In the genomic region with DNA sequence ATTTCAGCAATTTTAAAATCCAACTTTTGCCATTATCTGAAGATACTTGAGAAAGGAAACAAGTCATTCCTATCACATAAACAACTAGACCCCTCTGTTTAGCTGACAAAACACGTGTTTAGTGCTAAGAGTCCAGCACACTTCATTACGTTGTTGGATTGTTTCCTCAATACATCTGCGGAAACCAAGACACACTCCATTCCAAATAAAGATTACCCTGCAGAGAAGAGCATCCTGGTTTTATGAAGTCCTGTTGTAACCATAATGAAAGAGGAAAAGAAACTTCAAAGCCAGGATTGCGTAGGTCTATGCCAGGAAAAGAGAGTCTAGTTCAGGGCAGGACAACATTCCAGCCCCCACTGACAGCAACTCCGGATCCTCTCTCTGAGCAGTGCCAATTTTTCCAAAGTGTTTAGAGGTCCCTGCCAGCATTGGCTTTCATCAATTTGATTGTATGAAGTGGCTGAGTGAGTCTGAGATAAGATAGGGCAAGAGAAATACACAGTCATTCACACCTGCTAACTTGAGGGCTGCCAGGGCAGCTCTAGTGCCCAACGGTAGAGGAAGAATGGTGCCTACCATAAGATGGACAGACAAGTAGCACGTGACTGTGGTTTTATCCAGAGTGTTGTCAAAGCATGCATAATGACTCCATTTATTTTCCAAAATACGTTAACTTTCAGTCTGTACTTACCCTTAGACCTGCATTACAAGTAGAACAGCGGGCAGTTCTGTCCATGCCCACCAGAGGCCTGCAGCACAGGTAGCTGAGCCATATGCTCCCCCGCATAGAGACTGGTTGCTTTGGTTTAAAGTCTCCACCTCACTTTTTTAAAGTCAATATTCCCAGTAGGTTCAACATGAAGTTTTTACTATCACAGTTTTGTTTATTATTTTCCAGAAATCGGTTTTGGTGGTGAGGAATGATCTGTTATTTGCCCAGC, we compare ENCODE assay signal across 20 cellular contexts. TPM values are rescaled to one million over a fixed set of nuclear protein-coding genes. Genes with fewer than 3 reads are reported as not detected.
A peak's percentile ranks its signal among the peaks of the same experiment; 100 is the strongest.
DNase-seq lines count a peak whose midpoint lies in the region; ATAC-seq, FAIRE-seq and TF ChIP-seq lines count a peak whose summit lies in the region.
"Had no signal": no experiment of that assay in that cellular context is flagged by ENCODE, and none has a peak within 500 bp of the region (broad histone marks: within the 10 kb centered on the region; RNA-seq: fewer than 3 reads in every experiment).

No MANE protein-coding gene starts in this region.

- TF ChIP-seq POLR2A in GM12878 (IDR thresholded peaks at IDR 0.05; ENCODE audit: low read depth, low read length), result no peak

- in situ Hi-C loops in GM12878 (cut with MboI), result no loop called here

- TF ChIP-seq EP300 in GM12878 (IDR thresholded peaks at IDR 0.05; ENCODE audit: borderline replicate concordance in 1 of 2, control insufficient read depth in 1 of 2, low read depth in 2 of 2, low read length in 2 of 2), result no peak

- intact Hi-C loops in GM12878 (cut with micrococcal nuclease; ENCODE audit: unreplicated experiment), result no loop called here

- WGBS in GM12878 (ENCODE audit: insufficient coverage, insufficient replicate concordance, low lambda C conversion rate, missing lambda C conversion rate), result 36% methylated on average over 11 of the region's 11 CpGs

- H3K9me2 ChIP-seq in GM23338 (ENCODE audit: insufficient read depth), result no peaks in the 10 kb centered on the region

- H3K4me2 ChIP-seq in GM23338 (no peak overlapping the region), GM12878 (ENCODE audit: control insufficient read depth, insufficient read depth) (no peak overlapping the region)
- H3K4me2 ChIP-seq: A549 had no signal

- H3K36me3 ChIP-seq in GM23338 (ENCODE audit: insufficient read depth) (no peaks in the 10 kb centered on the region; the same call in 1 of the 2 replicates), GM12878 (ENCODE audit: control insufficient read depth in 2 of 2, insufficient read depth in 2 of 2, low read length in 1 of 2) (peaks cover 0 to 6% of the 10 kb centered on the region in 2 experiments; a peak in 2 of 4 replicates)
- H3K36me3 ChIP-seq: Peyer's patch had no signal

- TF ChIP-seq RAD21 in GM12878 (IDR thresholded peaks at IDR 0.05; ENCODE audit: insufficient read depth, low read depth, low read length), result no peak

- H3K4me1 Mint-ChIP-seq in GM23338, result no peaks in the 10 kb centered on the region
- H3K4me1 Mint-ChIP-seq in stimulated activated naive B cell treated with anti-CD40 and anti-IgM and Interleukin-4, amounts not matched to agents 10 μg/mL and 1 μg/mL and 100 μg/mL, for 72 hours, result no peaks in the 10 kb centered on the region
- no peaks in the 10 kb centered on the region for H3K4me1 Mint-ChIP-seq in activated naive CD4-positive, alpha-beta T cell treated with anti-CD3 and anti-CD28 coated beads, Interleukin-2, amount 10 ng/mL, durations not matched to agents 7 days and 5 days

- no peaks in the 10 kb centered on the region for H3F3A ChIP-seq in GM23338 (replicated peaks; ENCODE audit: low read depth)

- RAD21 ChIA-PET in GM12878 (lab: Charles Lee; ENCODE audit: unreplicated experiment), result no interaction called here

- no peaks in the 10 kb centered on the region for H3K79me2 ChIP-seq in GM23338 (replicated peaks; ENCODE audit: insufficient read depth)
- H3K79me2 ChIP-seq in GM12878 (ENCODE audit: control insufficient read depth, insufficient read depth, low read length), result peaks cover 10% of the 10 kb centered on the region

- SMC1A ChIA-PET in GM12878 (lab: Charles Lee; ENCODE audit: uncharacterized antibody, unreplicated experiment), result no interaction called here

- ATAC-seq in GM23338 (peak; percentile 34; the same call in 1 of the 3 replicates), GM12878 (peak; percentile 53; the same call in 1 of the 3 replicates), left lobe of liver (peak; percentile 77), omental fat pad (ENCODE audit: low FRiP score) (peak; percentile 32)
- no peak for ATAC-seq in stimulated activated naive B cell treated with anti-CD40 and anti-IgM and Interleukin-4, amounts not matched to agents 10 μg/mL and 1 μg/mL and 100 μg/mL, for 72 hours (replicated peaks)
- ATAC-seq: A549 had no signal

- CTCF ChIA-PET in GM12878 (lab: Yijun Ruan, JAX), result no interaction called here
- CTCF ChIA-PET in activated naive CD4-positive, alpha-beta T cell treated with anti-CD3 and anti-CD28 coated beads, Interleukin-2, amount 10 ng/mL, durations not matched to agents 7 days and 5 days (lab: Charles Lee), result no interaction called here

- TF ChIP-seq CTCF in GM23338 (conservative IDR thresholded peaks at IDR 0.05; ENCODE audit: low read depth in 2 of 2) (no peak), GM12878 (IDR thresholded peaks at IDR 0.05 in 2 of 3, conservative IDR thresholded peaks at IDR 0.05 in 1 of 3; ENCODE audit: control insufficient read depth in 2 of 3, extremely low read depth in 1 of 3, insufficient read depth in 1 of 3, low read depth in 3 of 3, low read length in 3 of 3) (0 out of 6 replicates have a peak, but pooled peaks of 2 of the 3 experiments have one; percentile 5 to 6), omental fat pad (IDR thresholded peaks at IDR 0.05) (no peak)

- H3K4me3 ChIP-seq in GM23338, result no peak overlapping the region
- no peak overlapping the region; the same call in 1 of the 2 replicates for H3K4me3 ChIP-seq in GM12878
- H3K4me3 ChIP-seq: A549, GM23248, Peyer's patch had no signal

- no peak overlapping the region for H3K4me3 Mint-ChIP-seq in GM23338
- H3K4me3 Mint-ChIP-seq in stimulated activated naive B cell treated with anti-CD40 and anti-IgM and Interleukin-4, amounts not matched to agents 10 μg/mL and 1 μg/mL and 100 μg/mL, for 72 hours, result no peak overlapping the region
- no peak overlapping the region for H3K4me3 Mint-ChIP-seq in activated naive CD4-positive, alpha-beta T cell treated with anti-CD3 and anti-CD28 coated beads, Interleukin-2, amount 10 ng/mL, durations not matched to agents 7 days and 5 days
- H3K4me3 Mint-ChIP-seq: CD4-positive, alpha-beta T cell had no signal

- H3K27ac Mint-ChIP-seq in GM23338, result no peak overlapping the region
- no peak overlapping the region for H3K27ac Mint-ChIP-seq in stimulated activated naive B cell treated with anti-CD40 and anti-IgM and Interleukin-4, amounts not matched to agents 10 μg/mL and 1 μg/mL and 100 μg/mL, for 72 hours
- H3K27ac Mint-ChIP-seq in activated naive CD4-positive, alpha-beta T cell treated with anti-CD3 and anti-CD28 coated beads, Interleukin-2, amount 10 ng/mL, durations not matched to agents 7 days and 5 days, result no peak overlapping the region
- H3K27ac Mint-ChIP-seq: CD4-positive, alpha-beta T cell had no signal

- peaks cover 25% of the 10 kb centered on the region; the same call in 2 of the 3 replicates for H3K9me3 ChIP-seq in GM12878 (replicated peaks; ENCODE audit: control insufficient read depth, insufficient read depth, low read length)
- H3K9me3 ChIP-seq: Peyer's patch had no signal

- H3K9me3 Mint-ChIP-seq in GM23338, result peaks cover 17% of the 10 kb centered on the region
- peaks cover 6% of the 10 kb centered on the region in 2 donors for H3K9me3 Mint-ChIP-seq in stimulated activated naive B cell treated with anti-CD40 and anti-IgM and Interleukin-4, amounts not matched to agents 10 μg/mL and 1 μg/mL and 100 μg/mL, for 72 hours
- H3K9me3 Mint-ChIP-seq in activated naive CD4-positive, alpha-beta T cell treated with anti-CD3 and anti-CD28 coated beads, Interleukin-2, amount 10 ng/mL, durations not matched to agents 7 days and 5 days, result peaks cover 6% of the 10 kb centered on the region

- H4K20me1 ChIP-seq in GM23338 (replicated peaks; ENCODE audit: insufficient read depth), result no peaks in the 10 kb centered on the region
- no peaks in the 10 kb centered on the region for H4K20me1 ChIP-seq in GM12878 (ENCODE audit: control insufficient read depth, insufficient read depth)

- H3K4me1 ChIP-seq in GM23338 (ENCODE audit: insufficient read depth), result no peaks in the 10 kb centered on the region; the same call in 1 of the 2 replicates
- H3K4me1 ChIP-seq in GM12878 (ENCODE audit: control insufficient read depth, insufficient read depth, low read length), result no peaks in the 10 kb centered on the region
- H3K4me1 ChIP-seq: Peyer's patch had no signal

- peaks cover 18% of the 10 kb centered on the region for H3K36me3 Mint-ChIP-seq in GM23338 (ENCODE audit: low read depth)
- H3K36me3 Mint-ChIP-seq in stimulated activated naive B cell treated with anti-CD40 and anti-IgM and Interleukin-4, amounts not matched to agents 10 μg/mL and 1 μg/mL and 100 μg/mL, for 72 hours, result peaks cover 0 to 3% of the 10 kb centered on the region in 2 donors
- no peaks in the 10 kb centered on the region for H3K36me3 Mint-ChIP-seq in activated naive CD4-positive, alpha-beta T cell treated with anti-CD3 and anti-CD28 coated beads, Interleukin-2, amount 10 ng/mL, durations not matched to agents 7 days and 5 days

- peaks cover 1% of the 10 kb centered on the region for H3K27me3 Mint-ChIP-seq in GM23338 (ENCODE audit: insufficient read depth, low read depth, poor library complexity)
- no peaks in the 10 kb centered on the region for H3K27me3 Mint-ChIP-seq in stimulated activated naive B cell treated with anti-CD40 and anti-IgM and Interleukin-4, amounts not matched to agents 10 μg/mL and 1 μg/mL and 100 μg/mL, for 72 hours
- no peaks in the 10 kb centered on the region for H3K27me3 Mint-ChIP-seq in activated naive CD4-positive, alpha-beta T cell treated with anti-CD3 and anti-CD28 coated beads, Interleukin-2, amount 10 ng/mL, durations not matched to agents 7 days and 5 days
- H3K27me3 Mint-ChIP-seq: CD4-positive, alpha-beta T cell had no signal

- H2AFZ ChIP-seq in GM23338 (no peak overlapping the region), GM12878 (ENCODE audit: control insufficient read depth, low read depth, low read length) (no peak overlapping the region)
- H2AFZ ChIP-seq: GM23248 had no signal

- no peak overlapping the region for H3K9ac ChIP-seq in GM12878 (ENCODE audit: control insufficient read depth, insufficient read depth, low read length)
- H3K9ac ChIP-seq: GM23248 had no signal

- POLR2A ChIA-PET in GM12878 (lab: Charles Lee), result no interaction called here

- peak; percentile 7 for DNase-seq in GM23338 (ENCODE audit: low spot score)
- DNase-seq in GM12878 (ENCODE audit: low read depth, low spot score), result no peak
- peak; percentile 74 for DNase-seq in left lobe of liver (ENCODE audit: low spot score)
- DNase-seq in omental fat pad (ENCODE audit: low spot score), result no peak
- DNase-seq in stimulated activated naive B cell treated with anti-CD40 and anti-IgM and Interleukin-4, amounts not matched to agents 10 μg/mL and 1 μg/mL and 100 μg/mL, for 72 hours, result no peak
- no peak for DNase-seq in activated naive CD4-positive, alpha-beta T cell treated with anti-CD3 and anti-CD28 coated beads, Interleukin-2, amount 10 ng/mL, durations not matched to agents 7 days and 5 days
- no peak for DNase-seq in activated CD4-positive, alpha-beta T cell treated with anti-CD3 and anti-CD28 coated beads for 1 hour
- DNase-seq: Caco-2; CD4-positive, alpha-beta T cell; GM23248; KBM-7; NCI-H1105 treated with DMSO at 0.1 percent for 48 hours; NCI-H1694; NCI-H510A; NCI-H748 treated with DMSO at 0.1 percent for 48 hours; NK-92 treated with Interleukin-12 subunit alpha and Interleukin-12 subunit beta, amount 100 ng/mL, for 24 hours; Peyer's patch; SHP77 had no signal

- FAIRE-seq in GM12878 (lab: Jason Lieb, UNC), result no peak
- FAIRE-seq: A549, G401.6 had no signal

- BruUV-seq in GM12878 (replicated peaks; lab: Mats Ljungman, UMichigan), result no TSS peak

- H3K27me3 ChIP-seq in GM23338 (ENCODE audit: insufficient read depth) (no peaks in the 10 kb centered on the region), GM12878 (replicated peaks in 1 of 2; ENCODE audit: control insufficient read depth in 2 of 2, insufficient read depth in 2 of 2, low read length in 1 of 2) (no peaks in the 10 kb centered on the region)
- H3K27me3 ChIP-seq: Peyer's patch had no signal

- H3K27ac ChIP-seq in GM23338 (ENCODE audit: low read depth), result no peak overlapping the region
- no peak overlapping the region for H3K27ac ChIP-seq in GM12878 (ENCODE audit: control insufficient read depth, insufficient read depth)
- H3K27ac ChIP-seq: A549, GM23248, Peyer's patch had no signal

RNA-seq across cellular contexts. Expression of gene PIEZO2, which starts 23.7 kb away (rescaled TPM):
- total RNA-seq in GM23338 (2014; rRNA removed; shearing (Covaris generic)), result 8.2 and 15.0 TPM in 2 replicates
- 3.9 and 4.8 TPM in 2 replicates for polyA plus RNA-seq in GM23338 (2016; fragmentation: Nextera tagmentation; extraction: Ambion mirVana)
- total RNA-seq in GM12878 (2013; cell fraction: nucleolus; rRNA removed), result 910 and 948 TPM in 2 replicates
- 29.8 and 32.5 TPM in 2 replicates for total RNA-seq in GM12878 (2014; rRNA removed)
- total RNA-seq in GM12878 (2014; rRNA removed; fragmentation: Illumina TruSeq; extraction: Trizol), result 33.0 and 37.9 TPM in 2 replicates
- 38.2 and 42.3 TPM in 2 replicates for total RNA-seq in GM12878 (2021)
- 25.9 TPM for polyA plus RNA-seq in GM12878 (2011; ENCODE audit: low read depth)
- polyA plus RNA-seq in GM12878 (2011; rRNA removed), result 37.0 and 49.4 TPM in 2 replicates
- polyA plus RNA-seq in GM12878 (2011; cell fraction: cytosol; rRNA removed), result 25.4 and 38.1 TPM in 2 replicates
- polyA plus RNA-seq in GM12878 (2011; cell fraction: nucleus; rRNA removed), result 102 and 108 TPM in 2 replicates
- polyA plus RNA-seq in GM12878 (2012), result 41.6 and 41.9 TPM in 2 replicates
- 42.2 and 51.2 TPM in 2 replicates for polyA plus RNA-seq in GM12878 (2014; fragmentation: Illumina TruSeq; extraction: Trizol)
- polyA plus RNA-seq in GM12878 (2014; fragmentation: Nextera tagmentation; extraction: Ambion mirVana), result 1 to 10 TPM; 6.7 to 7.1 TPM
- 21.9 and 25.0 TPM in 2 replicates for polyA plus RNA-seq in GM12878 (2014; rRNA removed)
- 10 to 100 TPM; 14.2 to 21.6 TPM for polyA plus RNA-seq in GM12878 (2016; fragmentation: Nextera tagmentation; extraction: Ambion mirVana)
- 141 and 172 TPM in 2 replicates for polyA minus RNA-seq in GM12878 (2011; rRNA and poly(A)+ RNA removed)
- polyA minus RNA-seq in GM12878 (2011; cell fraction: cytosol; rRNA and poly(A)+ RNA removed), result 22.3 and 27.9 TPM in 2 replicates
- polyA minus RNA-seq in GM12878 (2011; cell fraction: nucleus; rRNA and poly(A)+ RNA removed), result 160 and 219 TPM in 2 replicates
- total RNA-seq in left lobe of liver, result 7.3 TPM
- total RNA-seq in omental fat pad, result 10 to 100 TPM in 1 of 4 donors, 1 to 10 TPM in 3; 2.7 to 11.7 (median 4.0) TPM
- total RNA-seq: CD4-positive, alpha-beta T cell had no signal

Comparison
In these comparisons a context has a peak if more than half of its experiments do, and no peak if none do; other contexts are left out.
1. ATAC-seq: peak in GM23338 (single experiment), GM12878 (single experiment), left lobe of liver (single experiment) and omental fat pad (single experiment); none in stimulated activated naive B cell treated with anti-CD40 and anti-IgM and Interleukin-4, amounts not matched to agents 10 μg/mL and 1 μg/mL and 100 μg/mL, for 72 hours (0 of 2).
2. DNase-seq: peak in GM23338 (single experiment) and left lobe of liver (single experiment); none in GM12878 (single experiment), omental fat pad (single experiment), stimulated activated naive B cell treated with anti-CD40 and anti-IgM and Interleukin-4, amounts not matched to agents 10 μg/mL and 1 μg/mL and 100 μg/mL, for 72 hours (single experiment), activated naive CD4-positive, alpha-beta T cell treated with anti-CD3 and anti-CD28 coated beads, Interleukin-2, amount 10 ng/mL, durations not matched to agents 7 days and 5 days (single experiment) and activated CD4-positive, alpha-beta T cell treated with anti-CD3 and anti-CD28 coated beads for 1 hour (single experiment).
3. CTCF ChIP-seq: peak in GM12878 (2 of 3); none in GM23338 (0 of 2) and omental fat pad (0 of 3).